8 cellular contexts compared by ENCODE assay signal in genomic region chr20:47725248-47725973, GRCh38. TPM values are rescaled to one million over a fixed set of nuclear protein-coding genes. Genes with fewer than 3 reads are reported as not detected.
DNase-seq lines count a peak whose midpoint lies in the region; ATAC-seq lines count a peak whose summit lies in the region.

No MANE protein-coding gene starts in this region.

- DNase-seq in NCI-H1436 (lab: John Stamatoyannopoulos, UW): peak; percentile 55
- no peak for DNase-seq in NCI-H1436 treated with DMSO at 0.1 percent for 48 hours (lab: John Stamatoyannopoulos, UW)
- peak; percentile 56 for DNase-seq in NCI-H146 (lab: John Stamatoyannopoulos, UW)
- DNase-seq in amygdala (lab: John Stamatoyannopoulos, UW): peak in 46 of 56 donors; percentile 5 to 73 (median 42)
- peak; percentile 66 for DNase-seq in left ventricle myocardium superior
- peak; percentile 83 for DNase-seq in sciatic nerve (ENCODE audit: low spot score)

- H3K4me1 Mint-ChIP-seq in T-helper 1 cell treated with Interleukin-12 subunit alpha and Interleukin-12 subunit beta and Interleukin-4 antibody, amounts not matched to agents 30 μg/mL and 1 μg/mL, for 36 hours (ENCODE audit: low read depth): peaks cover 32% of the 10 kb centered on the region

- H3K4me3 Mint-ChIP-seq in T-helper 1 cell treated with Interleukin-12 subunit alpha and Interleukin-12 subunit beta and Interleukin-4 antibody, amounts not matched to agents 30 μg/mL and 1 μg/mL, for 36 hours: no peak overlapping the region

- H3K36me3 Mint-ChIP-seq in T-helper 1 cell treated with Interleukin-12 subunit alpha and Interleukin-12 subunit beta and Interleukin-4 antibody, amounts not matched to agents 30 μg/mL and 1 μg/mL, for 36 hours (ENCODE audit: low read depth): peaks cover 5% of the 10 kb centered on the region

- H3K9me3 Mint-ChIP-seq in T-helper 1 cell treated with Interleukin-12 subunit alpha and Interleukin-12 subunit beta and Interleukin-4 antibody, amounts not matched to agents 30 μg/mL and 1 μg/mL, for 36 hours: no peaks in the 10 kb centered on the region

- ATAC-seq in left ventricle myocardium superior (peak; percentile 49), sciatic nerve (peak; percentile 55), HG03045 (IDR thresholded peaks at IDR 0.05; ENCODE audit: unreplicated experiment) (no peak)

- H3K27ac Mint-ChIP-seq in T-helper 1 cell treated with Interleukin-12 subunit alpha and Interleukin-12 subunit beta and Interleukin-4 antibody, amounts not matched to agents 30 μg/mL and 1 μg/mL, for 36 hours: peak overlapping the region; percentile 21

- intact Hi-C loops in left ventricle myocardium superior (cut with micrococcal nuclease): no loop called here
- intact Hi-C loops in sciatic nerve (cut with DNase I): no loop called here

- no peaks in the 10 kb centered on the region for H3K27me3 Mint-ChIP-seq in T-helper 1 cell treated with Interleukin-12 subunit alpha and Interleukin-12 subunit beta and Interleukin-4 antibody, amounts not matched to agents 30 μg/mL and 1 μg/mL, for 36 hours (ENCODE audit: low read depth)

RNA-seq across cellular contexts. Expression of gene SULF2, which starts 59.9 kb away (rescaled TPM):
- 35.1 TPM for total RNA-seq in left ventricle myocardium superior
- total RNA-seq in sciatic nerve: 79.2 TPM
